In genomic region chr7:136179154-136179553, GRCh38 we compare ENCODE assay signal across 1 cellular context.
TF ChIP-seq lines count a peak whose summit lies in the region.

No MANE protein-coding gene starts in this region.

TF ChIP-seq in K562, 482 proteins besides CTCF, POLR2A, EP300 and RAD21 (continued from another document):
- TF ChIP-seq ZBTB40 (IDR thresholded peaks at IDR 0.05) = no peak
- no peak for TF ChIP-seq ZBTB40 (CRISPR knock-in tag; IDR thresholded peaks at IDR 0.05)
- TF ChIP-seq KLF16 (IDR thresholded peaks at IDR 0.05) = no peak
- TF ChIP-seq RNF2 (IDR thresholded peaks at IDR 0.05) = no peak
- no peak for TF ChIP-seq ZNF408 (CRISPR knock-in tag; IDR thresholded peaks at IDR 0.05; ENCODE audit: low read depth)
